8 cellular contexts compared by ENCODE assay signal in the genomic region with DNA sequence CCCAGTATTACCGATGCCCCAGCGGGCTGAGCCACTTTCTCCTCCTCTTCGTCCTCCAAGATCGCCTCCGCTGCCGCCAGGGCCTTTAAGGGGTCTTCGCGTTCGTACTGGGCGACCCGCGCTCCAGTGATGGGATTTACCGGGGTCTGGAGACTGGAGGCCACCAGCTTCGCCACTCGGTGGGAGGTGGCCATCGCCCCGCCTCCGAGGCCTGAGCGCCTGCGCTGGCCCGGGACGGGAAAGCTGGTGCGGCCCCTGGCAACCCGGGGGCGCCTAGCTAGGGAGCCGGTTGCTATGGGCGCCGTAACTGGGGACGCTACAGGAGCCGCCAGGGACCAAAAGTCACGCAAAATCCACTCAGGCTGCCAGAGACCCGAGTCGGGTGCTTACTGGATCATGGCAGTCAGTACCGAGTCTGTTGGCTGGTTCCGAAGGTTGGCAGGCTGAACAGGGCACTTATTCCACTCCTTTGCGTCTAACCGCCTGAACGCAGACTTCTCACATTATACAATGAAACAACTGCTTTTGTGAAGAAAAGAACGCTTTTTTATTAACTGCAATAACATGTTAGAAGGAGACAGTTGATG. TPM values are rescaled to one million over a fixed set of nuclear protein-coding genes. Genes with fewer than 3 reads are reported as not detected.
A peak's percentile ranks its signal among the peaks of the same experiment; 100 is the strongest.
DNase-seq lines count a peak whose midpoint lies in the region; ATAC-seq and TF ChIP-seq lines count a peak whose summit lies in the region.

A gene with protein sequence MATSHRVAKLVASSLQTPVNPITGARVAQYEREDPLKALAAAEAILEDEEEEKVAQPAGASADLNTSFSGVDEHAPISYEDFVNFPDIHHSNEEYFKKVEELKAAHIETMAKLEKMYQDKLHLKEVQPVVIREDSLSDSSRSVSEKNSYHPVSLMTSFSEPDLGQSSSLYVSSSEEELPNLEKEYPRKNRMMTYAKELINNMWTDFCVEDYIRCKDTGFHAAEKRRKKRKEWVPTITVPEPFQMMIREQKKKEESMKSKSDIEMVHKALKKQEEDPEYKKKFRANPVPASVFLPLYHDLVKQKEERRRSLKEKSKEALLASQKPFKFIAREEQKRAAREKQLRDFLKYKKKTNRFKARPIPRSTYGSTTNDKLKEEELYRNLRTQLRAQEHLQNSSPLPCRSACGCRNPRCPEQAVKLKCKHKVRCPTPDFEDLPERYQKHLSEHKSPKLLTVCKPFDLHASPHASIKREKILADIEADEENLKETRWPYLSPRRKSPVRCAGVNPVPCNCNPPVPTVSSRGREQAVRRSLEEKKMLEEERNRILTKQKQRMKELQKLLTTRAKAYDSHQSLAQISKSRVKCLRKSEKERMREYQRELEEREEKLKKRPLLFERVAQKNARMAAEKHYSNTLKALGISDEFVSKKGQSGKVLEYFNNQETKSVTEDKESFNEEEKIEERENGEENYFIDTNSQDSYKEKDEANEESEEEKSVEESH (minus strand): TSS at position 213 of the 587 bp plus-strand sequence. CDS start 19 bp downstream, at position 194.

- H3K4me3 ChIP-seq in GM23338, result peak within 1 kb of the TSS; percentile 77
- H3K4me3 ChIP-seq in Karpas-422 (ENCODE audit: low read length), result peak within 1 kb of the TSS; percentile 78
- peak within 1 kb of the TSS; percentile 96 for H3K4me3 ChIP-seq in fibroblast of pulmonary artery (replicated peaks; ENCODE audit: low read depth, low read length)

- H3K9me3 ChIP-seq in Karpas-422 (ENCODE audit: low read length), result no peaks in the 10 kb centered on the region

- no peaks in the 10 kb centered on the region for H3K9me3 Mint-ChIP-seq in GM23338
- no peaks in the 10 kb centered on the region for H3K9me3 Mint-ChIP-seq in activated T-helper 2 cell treated with anti-CD3 and anti-CD28 coated beads, Interferon-gamma antibody, Interleukin-2, Interleukin-4, amounts not matched to agents 10 μg/mL and 5 μg/mL and 100 μg/mL, durations not matched to agents 14 hours and 24 hours and 36 hours
- no peaks in the 10 kb centered on the region for H3K9me3 Mint-ChIP-seq in natural killer cell treated with Interleukin-12 subunit alpha and Interleukin-12 subunit beta and Interleukin-15 and Interleukin-18, amount 100 ng/mL, for 72 hours

- intact Hi-C loops in activated T-helper 2 cell treated with anti-CD3 and anti-CD28 coated beads, Interferon-gamma antibody, Interleukin-2, Interleukin-4, amounts not matched to agents 10 μg/mL and 5 μg/mL and 100 μg/mL, durations not matched to agents 14 hours and 24 hours and 36 hours (cut with micrococcal nuclease), result loop anchor here (1.0 to 10.0 kb wide), 6 partner anchors 34 to 677 kb away; partner anchors contain the start of genes CCT4 and USP34

- peak within 1 kb of the TSS; percentile 60; the same call in 1 of the 2 replicates for H3K27ac ChIP-seq in GM23338 (ENCODE audit: low read depth)
- peak within 1 kb of the TSS; percentile 71 for H3K27ac ChIP-seq in Karpas-422 (ENCODE audit: low read length)

- H3K9me2 ChIP-seq in GM23338 (ENCODE audit: insufficient read depth) (0 out of 2 replicates have a peak, but pooled peaks cover under 1% of the 10 kb centered on the region), Karpas-422 (replicated peaks; ENCODE audit: insufficient read depth, low read length) (no peaks in the 10 kb centered on the region)

- peak within 1 kb of the TSS; percentile 95 for H3K27ac Mint-ChIP-seq in GM23338
- H3K27ac Mint-ChIP-seq in activated T-helper 2 cell treated with anti-CD3 and anti-CD28 coated beads, Interferon-gamma antibody, Interleukin-2, Interleukin-4, amounts not matched to agents 10 μg/mL and 5 μg/mL and 100 μg/mL, durations not matched to agents 14 hours and 24 hours and 36 hours, result peak within 1 kb of the TSS; percentile 88
- H3K27ac Mint-ChIP-seq in natural killer cell treated with Interleukin-12 subunit alpha and Interleukin-12 subunit beta and Interleukin-15 and Interleukin-18, amount 100 ng/mL, for 72 hours, result peak within 1 kb of the TSS; percentile 28 to 66

- H2AFZ ChIP-seq in GM23338 (peak within 1 kb of the TSS; percentile 94), Karpas-422 (ENCODE audit: low read length) (peak within 1 kb of the TSS; percentile 95)

- H3K79me2 ChIP-seq in GM23338 (replicated peaks; ENCODE audit: insufficient read depth) (no peaks in the 10 kb centered on the region), Karpas-422 (ENCODE audit: low read length) (no peaks in the 10 kb centered on the region)

- peak; percentile 89 for DNase-seq in EH (ENCODE audit: low read depth)
- peak; percentile 94 for DNase-seq in GM23338 (ENCODE audit: low spot score)
- peak; percentile 95 for DNase-seq in Karpas-422
- DNase-seq in RKO (ENCODE audit: low spot score), result peak; percentile 88
- peak; percentile 68 for DNase-seq in activated T-helper 2 cell treated with anti-CD3 and anti-CD28 coated beads, Interferon-gamma antibody, Interleukin-2, Interleukin-4, amounts not matched to agents 10 μg/mL and 5 μg/mL and 100 μg/mL, durations not matched to agents 14 hours and 24 hours and 36 hours (ENCODE audit: low spot score)
- DNase-seq in fibroblast of pulmonary artery (ENCODE audit: low read depth), result peak; percentile 84
- DNase-seq in natural killer cell treated with Interleukin-12 subunit alpha and Interleukin-12 subunit beta and Interleukin-15 and Interleukin-18, amount 100 ng/mL, for 72 hours (ENCODE audit: low spot score), result peak; percentile 88
- peak; percentile 68 for DNase-seq in stimulated activated naive CD4-positive, alpha-beta T cell treated with Interleukin-2 at 50 U/mL for 16 hours (lab: John Stamatoyannopoulos, UW)

- H3F3A ChIP-seq in GM23338 (replicated peaks; ENCODE audit: low read depth), result no peaks in the 10 kb centered on the region; the same call in 1 of the 2 replicates

- peak within 1 kb of the TSS; percentile 75 for H3K9ac ChIP-seq in Karpas-422 (ENCODE audit: low read length)

- H3K4me2 ChIP-seq in GM23338 (peak within 1 kb of the TSS; percentile 86), Karpas-422 (ENCODE audit: low read depth, low read length, poor library complexity, severe bottlenecking) (peak within 1 kb of the TSS; percentile 96)

- H3K4me3 Mint-ChIP-seq in GM23338, result peak within 1 kb of the TSS; percentile 89
- H3K4me3 Mint-ChIP-seq in activated T-helper 2 cell treated with anti-CD3 and anti-CD28 coated beads, Interferon-gamma antibody, Interleukin-2, Interleukin-4, amounts not matched to agents 10 μg/mL and 5 μg/mL and 100 μg/mL, durations not matched to agents 14 hours and 24 hours and 36 hours (ENCODE audit: low read depth), result peak within 1 kb of the TSS; percentile 89
- peak within 1 kb of the TSS; percentile 98 for H3K4me3 Mint-ChIP-seq in natural killer cell treated with Interleukin-12 subunit alpha and Interleukin-12 subunit beta and Interleukin-15 and Interleukin-18, amount 100 ng/mL, for 72 hours

- peaks cover 16% of the 10 kb centered on the region for H3K27me3 Mint-ChIP-seq in GM23338 (ENCODE audit: insufficient read depth, low read depth, poor library complexity)
- H3K27me3 Mint-ChIP-seq in activated T-helper 2 cell treated with anti-CD3 and anti-CD28 coated beads, Interferon-gamma antibody, Interleukin-2, Interleukin-4, amounts not matched to agents 10 μg/mL and 5 μg/mL and 100 μg/mL, durations not matched to agents 14 hours and 24 hours and 36 hours (ENCODE audit: low read depth), result no peaks in the 10 kb centered on the region
- no peaks in the 10 kb centered on the region for H3K27me3 Mint-ChIP-seq in natural killer cell treated with Interleukin-12 subunit alpha and Interleukin-12 subunit beta and Interleukin-15 and Interleukin-18, amount 100 ng/mL, for 72 hours

- no peaks in the 10 kb centered on the region for H3K36me3 Mint-ChIP-seq in GM23338 (ENCODE audit: low read depth)
- peaks cover 2% of the 10 kb centered on the region for H3K36me3 Mint-ChIP-seq in activated T-helper 2 cell treated with anti-CD3 and anti-CD28 coated beads, Interferon-gamma antibody, Interleukin-2, Interleukin-4, amounts not matched to agents 10 μg/mL and 5 μg/mL and 100 μg/mL, durations not matched to agents 14 hours and 24 hours and 36 hours (ENCODE audit: low read depth)
- H3K36me3 Mint-ChIP-seq in natural killer cell treated with Interleukin-12 subunit alpha and Interleukin-12 subunit beta and Interleukin-15 and Interleukin-18, amount 100 ng/mL, for 72 hours, result no peaks in the 10 kb centered on the region

- TF ChIP-seq CTCF in GM23338 (conservative IDR thresholded peaks at IDR 0.05; ENCODE audit: low read depth in 2 of 2), result no peak
- TF ChIP-seq CTCF in fibroblast of pulmonary artery (IDR thresholded peaks at IDR 0.05; ENCODE audit: low read length, missing control alignments), result no peak

- H4K20me1 ChIP-seq in GM23338 (replicated peaks; ENCODE audit: insufficient read depth) (no peaks in the 10 kb centered on the region), Karpas-422 (ENCODE audit: insufficient read depth, low read depth, low read length) (no peaks in the 10 kb centered on the region)

- H3K36me3 ChIP-seq in GM23338 (ENCODE audit: insufficient read depth), result no peaks in the 10 kb centered on the region
- H3K36me3 ChIP-seq in Karpas-422 (ENCODE audit: insufficient read depth, low read length), result no peaks in the 10 kb centered on the region

- peak; percentile 83 for ATAC-seq in GM23338
- peak; percentile 92 to 93 for ATAC-seq in natural killer cell treated with Interleukin-12 subunit alpha and Interleukin-12 subunit beta and Interleukin-15 and Interleukin-18, amount 100 ng/mL, for 72 hours

- H3K27me3 ChIP-seq in GM23338 (ENCODE audit: insufficient read depth) (no peaks in the 10 kb centered on the region), Karpas-422 (ENCODE audit: low read length) (no peaks in the 10 kb centered on the region)

- H3K4me1 ChIP-seq in GM23338 (ENCODE audit: insufficient read depth) (no peaks in the 10 kb centered on the region), Karpas-422 (ENCODE audit: low read length) (peaks cover 24% of the 10 kb centered on the region)

- H3K4me1 Mint-ChIP-seq in GM23338, result peaks cover 11% of the 10 kb centered on the region; the same call in 2 of the 3 replicates
- H3K4me1 Mint-ChIP-seq in activated T-helper 2 cell treated with anti-CD3 and anti-CD28 coated beads, Interferon-gamma antibody, Interleukin-2, Interleukin-4, amounts not matched to agents 10 μg/mL and 5 μg/mL and 100 μg/mL, durations not matched to agents 14 hours and 24 hours and 36 hours (ENCODE audit: low read depth), result peaks cover 16% of the 10 kb centered on the region
- H3K4me1 Mint-ChIP-seq in natural killer cell treated with Interleukin-12 subunit alpha and Interleukin-12 subunit beta and Interleukin-15 and Interleukin-18, amount 100 ng/mL, for 72 hours (ENCODE audit: low read depth in 2 of 2), result peaks cover 13 to 20% of the 10 kb centered on the region in 2 donors

RNA-seq across cellular contexts. Expression of the gene that starts here (rescaled TPM):
- 13.1 and 16.2 TPM in 2 replicates for total RNA-seq in GM23338 (2014; rRNA removed; shearing (Covaris generic))
- 24.8 and 27.4 TPM in 2 replicates for polyA plus RNA-seq in GM23338 (2016; fragmentation: Nextera tagmentation; extraction: Ambion mirVana)
- 5.9 and 9.5 TPM in 2 replicates for total RNA-seq in Karpas-422 (2014; rRNA removed; shearing (Covaris generic); ENCODE audit: low replicate concordance)
- 5.0 and 5.5 TPM in 2 replicates for total RNA-seq in activated T-helper 2 cell treated with anti-CD3 and anti-CD28 coated beads, Interferon-gamma antibody, Interleukin-2, Interleukin-4, amounts not matched to agents 10 μg/mL and 5 μg/mL and 100 μg/mL, durations not matched to agents 14 hours and 24 hours and 36 hours
- 1 to 10 TPM; 2.2 to 6.6 TPM for total RNA-seq in natural killer cell treated with Interleukin-12 subunit alpha and Interleukin-12 subunit beta and Interleukin-15 and Interleukin-18, amount 100 ng/mL, for 72 hours

Comparison
In these comparisons a context has a peak if more than half of its experiments do, and no peak if none do; other contexts are left out.
1. Peak in every context shown above with its lines: DNase-seq, ATAC-seq, H3K4me3 ChIP-seq and H3K27ac ChIP-seq.